19 cellular contexts compared by ENCODE assay signal in the genomic region with DNA sequence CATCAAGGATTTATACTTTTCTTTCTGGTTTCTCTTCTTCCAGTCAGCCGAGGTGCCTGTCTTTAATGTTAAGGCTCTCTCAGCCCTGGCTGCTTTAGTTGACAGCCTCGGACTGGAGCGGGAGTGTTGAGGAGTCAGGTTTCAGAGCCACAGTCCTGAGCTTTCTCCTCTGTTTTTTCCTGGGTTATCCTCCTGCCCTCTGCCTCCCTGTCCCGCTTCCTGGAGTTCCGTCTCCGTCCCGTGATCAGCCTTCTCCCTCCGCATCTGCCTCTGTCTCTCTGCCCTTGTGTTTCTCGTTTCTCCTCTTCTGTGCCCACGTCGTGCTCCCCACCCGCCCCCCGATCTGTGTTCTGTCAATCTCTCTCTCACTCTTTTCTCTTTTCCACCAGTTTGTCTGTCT. TPM values are rescaled to one million over a fixed set of nuclear protein-coding genes. Genes with fewer than 3 reads are reported as not detected.
DNase-seq lines count a peak whose midpoint lies in the region; TF ChIP-seq lines count a peak whose summit lies in the region.
"Had no signal": no experiment of that assay in that cellular context is flagged by ENCODE, and none has a peak within 500 bp of the region (broad histone marks: within the 10 kb centered on the region; RNA-seq: fewer than 3 reads in every experiment).

No MANE protein-coding gene starts in this region.

- H3K9me3 Mint-ChIP-seq in activated T-helper 1 cell treated with anti-CD3 and anti-CD28 coated beads, Interleukin-12 subunit alpha, Interleukin-12 subunit beta, Interleukin-2, Interleukin-4 antibody, amounts not matched to agents 30 ng/mL and 10 ng/mL and 1 ng/mL, durations not matched to agents 14 hours and 24 hours and 36 hours: no peaks in the 10 kb centered on the region
- H3K9me3 Mint-ChIP-seq: activated CD8-positive, alpha-beta T cell treated with anti-CD3 and anti-CD28 coated beads for 36 hours; activated naive CD4-positive, alpha-beta T cell treated with anti-CD3 and anti-CD28 coated beads, Interleukin-2, amount 50 U/mL, for 24 hours; natural killer cell had no signal

- no peaks in the 10 kb centered on the region for H3K36me3 ChIP-seq in smooth muscle cell (ENCODE audit: low read depth)
- H3K36me3 ChIP-seq: colonic mucosa, esophagus squamous epithelium had no signal

- H3K27ac ChIP-seq in smooth muscle cell (ENCODE audit: low read depth): no peak overlapping the region
- H3K27ac ChIP-seq: colonic mucosa, esophagus squamous epithelium, RWPE1 had no signal

- H2AFZ ChIP-seq in smooth muscle cell (ENCODE audit: low read depth): peak overlapping the region; percentile 73

- peak; percentile 42 for DNase-seq in DMS 273 (lab: John Stamatoyannopoulos, UW; ENCODE audit: unreplicated experiment)
- DNase-seq in DMS 273 treated with DMSO at 0.1 percent for 48 hours (lab: John Stamatoyannopoulos, UW): no peak
- peak; percentile 34 for DNase-seq in astrocyte of the hippocampus (ENCODE audit: low read depth, low spot score)
- peak; percentile 59 for DNase-seq in iPS-NIHi7 (ENCODE audit: extremely low spot score)
- no peak for DNase-seq in smooth muscle cell (lab: John Stamatoyannopoulos, UW; ENCODE audit: unreplicated experiment)
- no peak for DNase-seq in activated T-helper 1 cell treated with anti-CD3 and anti-CD28 coated beads, Interleukin-12 subunit alpha, Interleukin-12 subunit beta, Interleukin-2, Interleukin-4 antibody, amounts not matched to agents 30 ng/mL and 10 ng/mL and 1 ng/mL, durations not matched to agents 14 hours and 24 hours and 36 hours (ENCODE audit: low spot score)
- DNase-seq in NCI-H1105 treated with DMSO at 0.1 percent for 48 hours (lab: John Stamatoyannopoulos, UW): no peak
- DNase-seq in SIG-M5 treated with dmso at 0.1 percent for 504 hours (lab: John Stamatoyannopoulos, UW; ENCODE audit: unreplicated experiment): no peak
- DNase-seq: 8988T; activated CD8-positive, alpha-beta T cell treated with anti-CD3 and anti-CD28 coated beads for 36 hours; colonic mucosa; esophagus squamous epithelium; natural killer cell; NCI-H1105; NCI-H524 treated with DMSO at 0.1 percent for 48 hours; T1000 had no signal

- H3K9ac ChIP-seq in smooth muscle cell (ENCODE audit: low read depth): no peak overlapping the region

- H3K4me3 Mint-ChIP-seq in activated T-helper 1 cell treated with anti-CD3 and anti-CD28 coated beads, Interleukin-12 subunit alpha, Interleukin-12 subunit beta, Interleukin-2, Interleukin-4 antibody, amounts not matched to agents 30 ng/mL and 10 ng/mL and 1 ng/mL, durations not matched to agents 14 hours and 24 hours and 36 hours: no peak overlapping the region
- H3K4me3 Mint-ChIP-seq: activated CD8-positive, alpha-beta T cell treated with anti-CD3 and anti-CD28 coated beads for 36 hours; activated naive CD4-positive, alpha-beta T cell treated with anti-CD3 and anti-CD28 coated beads, Interleukin-2, amount 50 U/mL, for 24 hours; natural killer cell had no signal

- no peaks in the 10 kb centered on the region for H4K20me1 ChIP-seq in smooth muscle cell (ENCODE audit: low read depth)

- no peaks in the 10 kb centered on the region for H3K27me3 ChIP-seq in smooth muscle cell (ENCODE audit: low read depth)
- H3K27me3 ChIP-seq: colonic mucosa had no signal

- no peaks in the 10 kb centered on the region for H3K36me3 Mint-ChIP-seq in activated T-helper 1 cell treated with anti-CD3 and anti-CD28 coated beads, Interleukin-12 subunit alpha, Interleukin-12 subunit beta, Interleukin-2, Interleukin-4 antibody, amounts not matched to agents 30 ng/mL and 10 ng/mL and 1 ng/mL, durations not matched to agents 14 hours and 24 hours and 36 hours (ENCODE audit: low read depth)
- H3K36me3 Mint-ChIP-seq: activated naive CD4-positive, alpha-beta T cell treated with anti-CD3 and anti-CD28 coated beads, Interleukin-2, amount 50 U/mL, for 24 hours; natural killer cell had no signal

- peaks cover 9% of the 10 kb centered on the region for H3K27me3 Mint-ChIP-seq in activated T-helper 1 cell treated with anti-CD3 and anti-CD28 coated beads, Interleukin-12 subunit alpha, Interleukin-12 subunit beta, Interleukin-2, Interleukin-4 antibody, amounts not matched to agents 30 ng/mL and 10 ng/mL and 1 ng/mL, durations not matched to agents 14 hours and 24 hours and 36 hours (ENCODE audit: insufficient read depth)

- no peaks in the 10 kb centered on the region for H3K9me3 ChIP-seq in smooth muscle cell (replicated peaks; ENCODE audit: low read depth)
- H3K9me3 ChIP-seq: colonic mucosa, esophagus squamous epithelium had no signal

- H3K27ac Mint-ChIP-seq in activated T-helper 1 cell treated with anti-CD3 and anti-CD28 coated beads, Interleukin-12 subunit alpha, Interleukin-12 subunit beta, Interleukin-2, Interleukin-4 antibody, amounts not matched to agents 30 ng/mL and 10 ng/mL and 1 ng/mL, durations not matched to agents 14 hours and 24 hours and 36 hours: no peak overlapping the region
- H3K27ac Mint-ChIP-seq: activated CD8-positive, alpha-beta T cell treated with anti-CD3 and anti-CD28 coated beads for 36 hours; activated naive CD4-positive, alpha-beta T cell treated with anti-CD3 and anti-CD28 coated beads, Interleukin-2, amount 50 U/mL, for 24 hours; natural killer cell had no signal

- peaks cover 12% of the 10 kb centered on the region for H3K4me1 ChIP-seq in smooth muscle cell (ENCODE audit: low read depth)

- no peaks in the 10 kb centered on the region for H3F3A ChIP-seq in smooth muscle cell (ENCODE audit: low read depth)

- H3K79me2 ChIP-seq in smooth muscle cell (ENCODE audit: low read depth): no peaks in the 10 kb centered on the region

- 18% methylated on average over 13 of the region's 13 CpGs for WGBS in smooth muscle cell (ENCODE audit: low lambda C conversion rate)

- no peaks in the 10 kb centered on the region for H3K4me1 Mint-ChIP-seq in activated T-helper 1 cell treated with anti-CD3 and anti-CD28 coated beads, Interleukin-12 subunit alpha, Interleukin-12 subunit beta, Interleukin-2, Interleukin-4 antibody, amounts not matched to agents 30 ng/mL and 10 ng/mL and 1 ng/mL, durations not matched to agents 14 hours and 24 hours and 36 hours (ENCODE audit: low read depth)
- H3K4me1 Mint-ChIP-seq: natural killer cell had no signal

- peak overlapping the region; percentile 77 for H3K4me2 ChIP-seq in smooth muscle cell

- peak overlapping the region; percentile 22 for H3K4me3 ChIP-seq in smooth muscle cell
- H3K4me3 ChIP-seq: colonic mucosa, esophagus squamous epithelium had no signal

- intact Hi-C loops in activated T-helper 1 cell treated with anti-CD3 and anti-CD28 coated beads, Interleukin-12 subunit alpha, Interleukin-12 subunit beta, Interleukin-2, Interleukin-4 antibody, amounts not matched to agents 30 ng/mL and 10 ng/mL and 1 ng/mL, durations not matched to agents 14 hours and 24 hours and 36 hours (cut with micrococcal nuclease): no loop called here

- no peak for TF ChIP-seq CTCF in smooth muscle cell (IDR thresholded peaks at IDR 0.05; ENCODE audit: borderline replicate concordance, insufficient read depth, poor library complexity, severe bottlenecking)

RNA-seq across cellular contexts. Expression of gene IQSEC3, which starts 33.0 kb away (rescaled TPM):
- total RNA-seq in smooth muscle cell: 0.72 and 1.2 TPM in 2 replicates
- 1.9 and 2.4 TPM in 2 replicates for polyA plus RNA-seq in smooth muscle cell
- 0.05 and 0.24 TPM in 2 replicates for total RNA-seq in activated T-helper 1 cell treated with anti-CD3 and anti-CD28 coated beads, Interleukin-12 subunit alpha, Interleukin-12 subunit beta, Interleukin-2, Interleukin-4 antibody, amounts not matched to agents 30 ng/mL and 10 ng/mL and 1 ng/mL, durations not matched to agents 14 hours and 24 hours and 36 hours
- total RNA-seq: HT-29 had no signal

Comparison
In these comparisons a context has a peak if more than half of its experiments do, and no peak if none do; other contexts are left out.
1. DNase-seq: peak in DMS 273 (single experiment), astrocyte of the hippocampus (single experiment) and iPS-NIHi7 (single experiment); none in DMS 273 treated with DMSO at 0.1 percent for 48 hours (single experiment), smooth muscle cell (single experiment), activated T-helper 1 cell treated with anti-CD3 and anti-CD28 coated beads, Interleukin-12 subunit alpha, Interleukin-12 subunit beta, Interleukin-2, Interleukin-4 antibody, amounts not matched to agents 30 ng/mL and 10 ng/mL and 1 ng/mL, durations not matched to agents 14 hours and 24 hours and 36 hours (single experiment), NCI-H1105 treated with DMSO at 0.1 percent for 48 hours (single experiment) and SIG-M5 treated with dmso at 0.1 percent for 504 hours (single experiment).